Comparison of ENCODE assay signal across 1 cellular context in genomic region chr2:35415282-35415681, GRCh38.
TF ChIP-seq lines count a peak whose summit lies in the region.

No MANE protein-coding gene starts in this region.

TF ChIP-seq in GM23338, 12 proteins besides CTCF, POLR2A, EP300 and RAD21 (continued from another document):
- TF ChIP-seq ZNF462 (CRISPR knock-in tag; IDR thresholded peaks at IDR 0.05), result no peak
- no peak for TF ChIP-seq NANOG (IDR thresholded peaks at IDR 0.05; ENCODE audit: borderline replicate concordance)
- no peak for TF ChIP-seq CREB1 (CRISPR knock-in tag; IDR thresholded peaks at IDR 0.05; ENCODE audit: low read depth)
- no peak for TF ChIP-seq ZNF114 (CRISPR knock-in tag; IDR thresholded peaks at IDR 0.05)
- TF ChIP-seq ETS1 (IDR thresholded peaks at IDR 0.05), result no peak
